ENCODE assay signal across 27 cellular contexts in the genomic region with DNA sequence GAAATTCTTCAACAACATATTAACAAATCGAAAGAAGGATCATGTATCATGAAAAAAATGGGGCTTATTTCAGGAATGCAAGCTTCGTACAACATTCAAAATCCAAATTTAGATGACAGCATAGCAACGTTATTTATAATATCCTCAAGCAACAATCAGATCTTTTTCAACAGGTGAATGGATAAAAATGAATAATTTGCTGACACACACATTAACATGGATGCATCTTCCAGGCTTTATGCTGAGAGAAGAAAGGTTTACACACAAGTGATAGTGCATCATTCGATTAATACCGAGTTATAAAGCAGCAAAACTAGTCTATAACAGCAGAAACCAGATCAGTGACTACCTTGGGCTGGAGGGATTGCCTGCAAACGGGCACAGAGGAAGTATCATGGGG.
"Had no signal": no experiment of that assay in that cellular context is flagged by ENCODE, and none has a peak within 500 bp of the region (broad histone marks: within the 10 kb centered on the region; RNA-seq: fewer than 3 reads in every experiment).

No MANE protein-coding gene starts in this region.

- H3K4me3 Mint-ChIP-seq: dendritic cell treated with granulocyte-macrophage colony-stimulating factor and Interleukin-4, amounts not matched to agents 40 ng/mL and 50 ng/mL, for 4 days; effector memory CD8-positive, alpha-beta T cell; endodermal cell; memory B cell had no signal

- H3K4me1 Mint-ChIP-seq: endodermal cell, memory B cell had no signal

- H3K27ac ChIP-seq: colonic mucosa, epithelial cell of prostate, esophagus squamous epithelium, gastrocnemius medialis, heart right ventricle, left lung, lower lobe of right lung had no signal

- FAIRE-seq: endometrium, islet of Langerhans, keratinocyte had no signal

- H3K36me3 ChIP-seq: colonic mucosa, esophagus squamous epithelium, gastrocnemius medialis, heart right ventricle, left lung, lower lobe of right lung had no signal

- ATAC-seq: effector memory CD8-positive, alpha-beta T cell; esophagus mucosa; gastrocnemius medialis; heart right ventricle; left cardiac atrium; left lung; left ventricle myocardium superior; lower lobe of right lung had no signal

- H3K36me3 Mint-ChIP-seq: memory B cell had no signal

- H3K4me1 ChIP-seq: colonic mucosa, esophagus squamous epithelium, gastrocnemius medialis, heart right ventricle, left lung, lower lobe of right lung had no signal

- H3K9me3 ChIP-seq: colonic mucosa, esophagus squamous epithelium, gastrocnemius medialis had no signal

- H3K4me3 ChIP-seq: colonic mucosa, esophagus squamous epithelium, gastrocnemius medialis, heart right ventricle, left lung, lower lobe of right lung had no signal

- H3K27ac Mint-ChIP-seq: dendritic cell treated with granulocyte-macrophage colony-stimulating factor and Interleukin-4, amounts not matched to agents 40 ng/mL and 50 ng/mL, for 4 days; effector memory CD8-positive, alpha-beta T cell; endodermal cell; memory B cell had no signal

- H3K27me3 ChIP-seq: colonic mucosa, esophagus squamous epithelium, gastrocnemius medialis, left lung had no signal

- DNase-seq: colonic mucosa; cortex of kidney; effector CD8-positive, alpha-beta T cell; effector memory CD8-positive, alpha-beta T cell; endodermal cell; erythroblast; esophagus squamous epithelium; foreskin fibroblast; foreskin melanocyte; gastrocnemius medialis; glutamatergic neuron; head of caudate nucleus; heart right ventricle; hippocampal formation; left cardiac atrium; left lung; left ventricle myocardium superior; lower lobe of right lung; mesendoderm; midbrain had no signal
